In genomic region chr7:29684787-29685650, GRCh38 we compare ENCODE assay signal across 8 cellular contexts.
DNase-seq lines count a peak whose midpoint lies in the region; ATAC-seq and TF ChIP-seq lines count a peak whose summit lies in the region.

No MANE protein-coding gene starts in this region.

- peak overlapping the region; percentile 69 for H3K4me3 ChIP-seq in OCI-LY7 (ENCODE audit: low read depth, low read length, poor library complexity, severe bottlenecking)
- H3K4me3 ChIP-seq in fibroblast of mammary gland (ENCODE audit: control insufficient read depth, low read depth, low read length) = peak overlapping the region; percentile 53
- peak overlapping the region; percentile 53 to 78 for H3K4me3 ChIP-seq in stomach smooth muscle (ENCODE audit: low read length in 2 of 2)

- DNase-seq in C1 segment of cervical spinal cord (lab: John Stamatoyannopoulos, UW) (peak in 11 of 14 donors; percentile 49 to 82 (median 71)), OCI-LY7 (ENCODE audit: low spot score) (peak; percentile 30), fibroblast of mammary gland (ENCODE audit: low read depth) (peak; percentile 58), naive B cell (peak; percentile 55)

- H3K9me3 ChIP-seq in OCI-LY7 (ENCODE audit: low read length) = no peaks in the 10 kb centered on the region
- H3K9me3 ChIP-seq in stomach smooth muscle (ENCODE audit: control insufficient read depth in 2 of 2, low read length in 2 of 2) = no peaks in the 10 kb centered on the region

- TF ChIP-seq CTCF in OCI-LY7 (conservative IDR thresholded peaks at IDR 0.05; ENCODE audit: low read length) (no peak), fibroblast of mammary gland (conservative IDR thresholded peaks at IDR 0.05; ENCODE audit: control insufficient read depth, insufficient read depth, low read depth, low read length) (no peak)

- no peak overlapping the region for H3K27ac Mint-ChIP-seq in activated T-helper 17 cell treated with anti-CD3 and anti-CD28 coated beads, Interleukin-2, amount 50 U/mL, for 72 hours
- H3K27ac Mint-ChIP-seq in naive B cell = peak overlapping the region in 3 of 6 donors; percentile 76 to 89 (median 86)

- H3K9me2 ChIP-seq in OCI-LY7 (ENCODE audit: insufficient read depth, low read length) = no peaks in the 10 kb centered on the region

- no TSS peak for BruUV-seq in OCI-LY7 (replicated peaks; lab: Mats Ljungman, UMichigan)

- no peaks in the 10 kb centered on the region for H3K9me3 Mint-ChIP-seq in activated T-helper 17 cell treated with anti-CD3 and anti-CD28 coated beads, Interleukin-2, amount 50 U/mL, for 72 hours
- H3K9me3 Mint-ChIP-seq in naive B cell = no peaks in the 10 kb centered on the region

- H3K4me2 ChIP-seq in OCI-LY7 (ENCODE audit: low read length) = peak overlapping the region; percentile 68

- no peaks in the 10 kb centered on the region for H3K36me3 Mint-ChIP-seq in activated T-helper 17 cell treated with anti-CD3 and anti-CD28 coated beads, Interleukin-2, amount 50 U/mL, for 72 hours (ENCODE audit: low read depth)
- H3K36me3 Mint-ChIP-seq in naive B cell = no peaks in the 10 kb centered on the region

- H4K20me1 ChIP-seq in OCI-LY7 (ENCODE audit: insufficient read depth, low read length) = no peaks in the 10 kb centered on the region

- no peak overlapping the region; the same call in 1 of the 2 replicates for H2AFZ ChIP-seq in OCI-LY7 (ENCODE audit: low read length)

- POLR2A ChIA-PET in OCI-LY7 (lab: Charles Lee) = no interaction called here

- ATAC-seq in GM19328 (IDR thresholded peaks at IDR 0.05; ENCODE audit: unreplicated experiment) (peak; percentile 69), HG03442 (IDR thresholded peaks at IDR 0.05; ENCODE audit: unreplicated experiment) (peak; percentile 64), naive B cell (ENCODE audit: low read depth in 2 of 2) (peak; percentile 76)
- peak; percentile 74 for ATAC-seq in activated T-helper 17 cell treated with anti-CD3 and anti-CD28 coated beads, Interleukin-2, amount 50 U/mL, for 72 hours (replicated peaks)

- peak overlapping the region; percentile 85 for H3K4me3 Mint-ChIP-seq in activated T-helper 17 cell treated with anti-CD3 and anti-CD28 coated beads, Interleukin-2, amount 50 U/mL, for 72 hours
- H3K4me3 Mint-ChIP-seq in naive B cell = peak overlapping the region; percentile 92 to 99 (median 98)

- no peaks in the 10 kb centered on the region for H3K4me1 Mint-ChIP-seq in activated T-helper 17 cell treated with anti-CD3 and anti-CD28 coated beads, Interleukin-2, amount 50 U/mL, for 72 hours
- peaks cover 3 to 11% (median 6%) of the 10 kb centered on the region in 3 donors for H3K4me1 Mint-ChIP-seq in naive B cell

- H3K4me1 ChIP-seq in OCI-LY7 (ENCODE audit: insufficient read depth, low read length, poor library complexity, severe bottlenecking) (no peaks in the 10 kb centered on the region), stomach smooth muscle (ENCODE audit: control insufficient read depth, insufficient read depth, low read length) (peaks cover 3% of the 10 kb centered on the region)

- H3K27ac ChIP-seq in OCI-LY7 (ENCODE audit: low read depth, low read length, poor library complexity, severe bottlenecking) (no peak overlapping the region), stomach smooth muscle (ENCODE audit: low read length) (peak overlapping the region; percentile 76)

- no peaks in the 10 kb centered on the region for H3K79me2 ChIP-seq in OCI-LY7 (ENCODE audit: insufficient read depth, low read depth, low read length)

- H3K27me3 Mint-ChIP-seq in activated T-helper 17 cell treated with anti-CD3 and anti-CD28 coated beads, Interleukin-2, amount 50 U/mL, for 72 hours = peaks cover 26% of the 10 kb centered on the region
- H3K27me3 Mint-ChIP-seq in naive B cell = peaks cover 0 to 14% (median 0%) of the 10 kb centered on the region in 3 donors

- no peaks in the 10 kb centered on the region for H3K36me3 ChIP-seq in OCI-LY7 (ENCODE audit: insufficient read depth, low read length)
- H3K36me3 ChIP-seq in stomach smooth muscle (ENCODE audit: control insufficient read depth in 2 of 2, insufficient read depth in 2 of 2, low read length in 2 of 2) = no peaks in the 10 kb centered on the region

- intact Hi-C loops in OCI-LY7 (cut with micrococcal nuclease; ENCODE audit: unreplicated experiment) = no loop called here

- no peaks in the 10 kb centered on the region for H3K27me3 ChIP-seq in stomach smooth muscle (ENCODE audit: control insufficient read depth in 1 of 2, insufficient read depth in 2 of 2, low read length in 2 of 2)

- H3K9ac ChIP-seq in stomach smooth muscle (ENCODE audit: low read length in 2 of 2) = peak overlapping the region; percentile 66 to 76

- CTCF ChIA-PET in OCI-LY7 (lab: Charles Lee; ENCODE audit: unreplicated experiment) = no interaction called here
